In the genomic region with DNA sequence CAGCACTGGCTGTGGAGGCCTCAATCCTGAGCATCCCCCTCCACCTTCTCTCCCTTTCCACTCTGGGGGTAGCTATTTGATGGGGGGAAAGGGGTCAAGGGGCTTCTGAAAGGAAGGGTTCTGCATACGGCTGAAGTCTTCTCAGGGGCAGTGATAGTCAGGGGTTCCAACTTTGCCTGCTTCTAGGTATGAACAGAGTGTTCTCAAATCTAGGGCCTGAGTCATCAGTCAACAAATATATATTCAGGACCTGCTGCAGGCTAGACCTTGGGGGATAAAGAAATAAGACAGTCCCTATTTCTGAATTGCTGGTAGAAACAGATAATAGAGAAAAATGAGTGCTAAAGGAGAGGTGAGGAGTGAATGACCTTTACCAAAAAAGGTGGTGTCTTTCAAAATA, we compare ENCODE assay signal across 14 cellular contexts. TPM values are rescaled to one million over a fixed set of nuclear protein-coding genes. Genes with fewer than 3 reads are reported as not detected.
DNase-seq lines count a peak whose midpoint lies in the region; ATAC-seq and TF ChIP-seq lines count a peak whose summit lies in the region.
"Had no signal": no experiment of that assay in that cellular context is flagged by ENCODE, and none has a peak within 500 bp of the region (broad histone marks: within the 10 kb centered on the region; RNA-seq: fewer than 3 reads in every experiment).

No MANE protein-coding gene starts in this region.

- H3K36me3 ChIP-seq in BLaER1 (peaks cover 48% of the 10 kb centered on the region), muscle layer of colon (ENCODE audit: insufficient read depth, low read length) (no peaks in the 10 kb centered on the region), osteoblast (ENCODE audit: insufficient read depth, low read length) (no peaks in the 10 kb centered on the region), skeletal muscle tissue (ENCODE audit: control insufficient read depth in 3 of 3, insufficient read depth in 3 of 3, low read length in 3 of 3) (no peaks in the 10 kb centered on the region)

- ATAC-seq in stimulated activated naive CD8-positive, alpha-beta T cell treated with anti-CD3 and anti-CD28 coated beads, Interleukin-15, Interleukin-2, amounts not matched to agents 100 U/mL and 50 U/mL, for 24 hours, result no peak
- ATAC-seq in HG03025 (IDR thresholded peaks at IDR 0.05; ENCODE audit: low FRiP score, unreplicated experiment), result no peak
- ATAC-seq: GM23338 had no signal

- H3K9ac ChIP-seq in BLaER1 (no peak overlapping the region), muscle layer of colon (ENCODE audit: low read length) (no peak overlapping the region), skeletal muscle tissue (ENCODE audit: low read depth in 1 of 3, low read length in 3 of 3) (peak overlapping the region in 1 of 3 donors; percentile 69)
- H3K9ac ChIP-seq: BLaER1 treated with 17β-estradiol and CSF1 and Interleukin-3, amounts not matched to agents 10 nM and 100 nM had no signal

- H3K4me3 ChIP-seq in BLaER1, result no peak overlapping the region
- H3K4me3 ChIP-seq in muscle layer of colon (ENCODE audit: low read depth in 1 of 2, low read length in 2 of 2), result no peak overlapping the region
- H3K4me3 ChIP-seq in osteoblast (ENCODE audit: insufficient read depth, low read length), result no peak overlapping the region
- no peak overlapping the region for H3K4me3 ChIP-seq in skeletal muscle tissue (ENCODE audit: low read length in 3 of 3)
- H3K4me3 ChIP-seq: BLaER1 treated with 17β-estradiol and CSF1 and Interleukin-3, amounts not matched to agents 10 nM and 100 nM; GM23338 had no signal

- no peak for TF ChIP-seq CTCF in osteoblast (IDR thresholded peaks at IDR 0.05; ENCODE audit: extremely low read depth, low read depth, low read length)

- H3K27me3 ChIP-seq in BLaER1 (no peaks in the 10 kb centered on the region), muscle layer of colon (ENCODE audit: control insufficient read depth in 1 of 2, insufficient read depth in 2 of 2, low read length in 2 of 2) (peaks cover 0 to 6% of the 10 kb centered on the region in 2 donors), osteoblast (ENCODE audit: insufficient read depth, low read length) (peaks cover 33% of the 10 kb centered on the region), skeletal muscle tissue (ENCODE audit: control insufficient read depth in 3 of 3, insufficient read depth in 3 of 3, low read length in 3 of 3) (no peaks in the 10 kb centered on the region)

- H3K9me3 ChIP-seq in BLaER1 (no peaks in the 10 kb centered on the region), muscle layer of colon (ENCODE audit: low read length) (no peaks in the 10 kb centered on the region), osteoblast (ENCODE audit: low read depth, low read length) (no peaks in the 10 kb centered on the region), skeletal muscle tissue (ENCODE audit: control insufficient read depth in 3 of 3, low read length in 3 of 3) (no peaks in the 10 kb centered on the region)
- H3K9me3 ChIP-seq: BLaER1 treated with 17β-estradiol and CSF1 and Interleukin-3, amounts not matched to agents 10 nM and 100 nM had no signal

- H3K79me2 ChIP-seq in osteoblast (ENCODE audit: insufficient read depth, low read length), result no peaks in the 10 kb centered on the region

- H3K27ac ChIP-seq in BLaER1 (no peak overlapping the region), muscle layer of colon (ENCODE audit: low read depth, low read length) (peak overlapping the region; percentile 61), osteoblast (ENCODE audit: low read depth, low read length) (no peak overlapping the region), skeletal muscle tissue (ENCODE audit: low read depth, low read length) (peak overlapping the region; percentile 17)
- H3K27ac ChIP-seq: 22Rv1; BLaER1 treated with 17β-estradiol and CSF1 and Interleukin-3, amounts not matched to agents 10 nM and 100 nM; HL-60 had no signal

- H3K4me1 ChIP-seq in BLaER1 (peaks cover 80% of the 10 kb centered on the region), muscle layer of colon (ENCODE audit: insufficient read depth, low read length) (peaks cover 56% of the 10 kb centered on the region), osteoblast (ENCODE audit: insufficient read depth, low read length) (peaks cover 11% of the 10 kb centered on the region), skeletal muscle tissue (ENCODE audit: control insufficient read depth in 3 of 3, insufficient read depth in 3 of 3, low read length in 3 of 3) (peaks cover 61 to 78% (median 69%) of the 10 kb centered on the region in 3 donors)

- DNase-seq in osteoblast (ENCODE audit: insufficient read length, low spot score, missing footprints) (peak; percentile 71), DMS 273 treated with DMSO at 0.1 percent for 48 hours (lab: John Stamatoyannopoulos, UW) (no peak), NCI-H524 treated with DMSO at 0.1 percent for 48 hours (lab: John Stamatoyannopoulos, UW) (no peak)
- DNase-seq in stimulated activated naive CD8-positive, alpha-beta T cell treated with anti-CD3 and anti-CD28 coated beads, Interleukin-15, Interleukin-2, amounts not matched to agents 100 U/mL and 50 U/mL, for 24 hours, result no peak
- DNase-seq: CD4-positive, CD25-positive, alpha-beta regulatory T cell; DMS79 had no signal

- peak overlapping the region; percentile 88; the same call in 1 of the 2 replicates for H3K4me2 ChIP-seq in BLaER1
- H3K4me2 ChIP-seq in osteoblast (ENCODE audit: insufficient read depth, low read length), result no peak overlapping the region
- H3K4me2 ChIP-seq: GM23338 had no signal

- H4K20me1 ChIP-seq in BLaER1 (peaks cover 100% of the 10 kb centered on the region), osteoblast (ENCODE audit: insufficient read depth, low read length) (no peaks in the 10 kb centered on the region)

- H2AFZ ChIP-seq in osteoblast (ENCODE audit: low read length), result no peak overlapping the region
- H2AFZ ChIP-seq: GM23338 had no signal

RNA-seq across cellular contexts. Expression of a gene that starts 12.8 kb away (rescaled TPM):
- total RNA-seq in osteoblast (2.5 and 3.2 TPM in 2 replicates), skeletal muscle tissue (5.7 TPM)

Comparison
In these comparisons a context has a peak if more than half of its experiments do, and no peak if none do; other contexts are left out.
1. H3K27ac ChIP-seq: peak in muscle layer of colon (single experiment) and skeletal muscle tissue (single experiment); none in BLaER1 (single experiment) and osteoblast (single experiment).